16 cellular contexts compared by ENCODE assay signal in the genomic region with DNA sequence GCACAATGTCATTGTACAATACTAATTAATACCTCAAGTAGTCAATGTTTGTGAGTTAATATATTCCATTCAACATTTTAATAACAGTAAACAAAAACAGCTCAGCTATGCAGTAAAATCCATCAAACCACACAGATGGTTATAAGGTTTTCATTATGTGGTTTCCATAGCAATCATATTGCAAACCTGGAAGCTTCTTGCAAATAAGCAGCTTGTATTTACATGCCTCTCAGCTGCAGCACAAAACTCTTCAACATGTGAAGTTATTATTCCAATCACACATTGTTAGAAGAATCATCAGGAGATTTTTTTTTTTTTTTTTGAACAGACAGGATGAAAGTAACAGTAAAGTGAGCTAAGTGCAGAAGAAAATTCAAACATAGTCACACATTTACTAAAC.
DNase-seq lines count a peak whose midpoint lies in the region; TF ChIP-seq lines count a peak whose summit lies in the region.
"Had no signal": no experiment of that assay in that cellular context is flagged by ENCODE, and none has a peak within 500 bp of the region (broad histone marks: within the 10 kb centered on the region; RNA-seq: fewer than 3 reads in every experiment).

No MANE protein-coding gene starts in this region.

- DNase-seq in DMS53 (lab: John Stamatoyannopoulos, UW) = peak; percentile 72
- no peak for DNase-seq in DMS53 treated with DMSO at 0.1 percent for 48 hours (lab: John Stamatoyannopoulos, UW; ENCODE audit: unreplicated experiment)
- peak; percentile 85 for DNase-seq in NCI-H1694 (lab: John Stamatoyannopoulos, UW)
- peak; percentile 86 for DNase-seq in NCI-H526 treated with DMSO at 0.1 percent for 48 hours (lab: John Stamatoyannopoulos, UW)
- peak; percentile 8 for DNase-seq in fibroblast of mammary gland (ENCODE audit: low read depth)
- DNase-seq in G401 (ENCODE audit: low spot score) = no peak
- no peak for DNase-seq in mesenteric fat pad (ENCODE audit: low spot score)
- DNase-seq in BE2C = no peak
- DNase-seq: 8988T, C1 segment of cervical spinal cord, DMS153, H9, NCI-H1436, NCI-H2081 treated with DMSO at 0.1 percent for 48 hours, Peyer's patch, Right ventricle myocardium superior had no signal

- H3K4me3 ChIP-seq in fibroblast of mammary gland (ENCODE audit: control insufficient read depth, low read depth, low read length) (no peak overlapping the region), BE2C (ENCODE audit: low read depth, low read length) (no peak overlapping the region)
- H3K4me3 ChIP-seq: Peyer's patch had no signal

- peaks cover 27% of the 10 kb centered on the region for H3K27me3 ChIP-seq in BE2C
- H3K27me3 ChIP-seq: Peyer's patch had no signal

- in situ Hi-C loops in G401 (cut with HindIII; ENCODE audit: low sequenced_read_pairs) = no loop called here

- TF ChIP-seq CTCF in fibroblast of mammary gland (conservative IDR thresholded peaks at IDR 0.05; ENCODE audit: control insufficient read depth, insufficient read depth, low read depth, low read length) (no peak), BE2C (IDR thresholded peaks at IDR 0.05; ENCODE audit: low read depth, low read length) (no peak)

- no peaks in the 10 kb centered on the region for H3K36me3 ChIP-seq in BE2C
- H3K36me3 ChIP-seq: Peyer's patch had no signal

- no peaks in the 10 kb centered on the region for H3K4me1 ChIP-seq in BE2C

- no peaks in the 10 kb centered on the region for H3K9me3 ChIP-seq in BE2C
- H3K9me3 ChIP-seq: Peyer's patch had no signal

Comparison
In these comparisons a context has a peak if more than half of its experiments do, and no peak if none do; other contexts are left out.
1. DNase-seq: peak in DMS53 (single experiment), NCI-H1694 (single experiment), NCI-H526 treated with DMSO at 0.1 percent for 48 hours (single experiment) and fibroblast of mammary gland (single experiment); none in DMS53 treated with DMSO at 0.1 percent for 48 hours (single experiment), G401 (single experiment), mesenteric fat pad (single experiment) and BE2C (single experiment).